ENCODE assay signal across 9 cellular contexts in genomic region chr1:42075179-42075578, GRCh38.
"Had no signal": no experiment of that assay in that cellular context is flagged by ENCODE, and none has a peak within 500 bp of the region (broad histone marks: within the 10 kb centered on the region; RNA-seq: fewer than 3 reads in every experiment).

No MANE protein-coding gene starts in this region.

- H3K4me3 Mint-ChIP-seq: GM23338, H9, HFFc6 had no signal

- ATAC-seq: GM23338, HCT116 had no signal

- H3K4me3 ChIP-seq: GM23248, GM23338, HAP-1 had no signal

- DNase-seq: GM23248, GOT3, H7, H9, HCEC 1CT, HFFc6 had no signal

- H2AFZ ChIP-seq: GM23248, GM23338 had no signal

- H3K4me1 Mint-ChIP-seq: GM23338, H9 had no signal

- H3K36me3 ChIP-seq: HAP-1 had no signal

- H3K4me2 ChIP-seq: GM23338 had no signal

- H3K9me3 Mint-ChIP-seq: GM23338, H9, HFFc6 had no signal

- H3K27ac ChIP-seq: GM23248 had no signal

- H3K9me3 ChIP-seq: HAP-1 had no signal

- H3K4me1 ChIP-seq: HAP-1 had no signal

- H3K27ac Mint-ChIP-seq: GM23338, H9, HFFc6 had no signal

- H3K9ac ChIP-seq: GM23248 had no signal
